Comparison of ENCODE assay signal across 10 cellular contexts in the genomic region with DNA sequence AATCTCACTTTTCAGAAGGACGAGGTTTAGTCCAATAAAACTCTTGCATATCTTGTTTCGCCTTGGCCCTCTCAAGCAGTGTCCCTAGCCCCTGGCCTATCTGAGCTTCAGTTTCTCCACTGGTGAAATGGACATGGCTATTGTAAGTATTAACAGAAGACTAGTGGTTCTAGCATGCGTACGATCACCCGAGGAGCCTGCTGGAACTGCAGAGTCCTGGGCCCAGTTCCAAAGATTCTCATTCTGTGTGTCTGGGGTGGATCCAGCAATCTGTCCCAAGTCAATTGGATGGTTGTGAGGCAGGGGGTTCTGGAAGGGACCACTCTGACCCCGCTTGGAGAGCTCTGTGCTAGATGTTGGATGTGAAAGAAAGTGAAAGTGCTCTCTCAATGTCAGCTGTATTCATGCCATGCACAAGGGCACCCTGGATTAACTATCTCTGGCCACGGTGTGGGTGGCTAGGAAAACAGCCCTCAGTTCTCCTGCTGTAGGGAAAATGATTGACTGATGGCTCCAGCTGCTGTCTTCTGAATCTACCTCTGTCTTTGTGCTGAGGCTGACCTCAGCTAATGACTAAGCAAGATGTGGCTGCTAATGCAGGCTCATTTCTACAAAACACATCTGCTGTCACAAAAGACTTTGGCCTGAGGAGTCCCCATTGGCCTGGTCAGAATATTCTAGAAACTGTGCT. TPM values are rescaled to one million over a fixed set of nuclear protein-coding genes. Genes with fewer than 3 reads are reported as not detected.
DNase-seq lines count a peak whose midpoint lies in the region; ATAC-seq and TF ChIP-seq lines count a peak whose summit lies in the region.
"Had no signal": no experiment of that assay in that cellular context is flagged by ENCODE, and none has a peak within 500 bp of the region (broad histone marks: within the 10 kb centered on the region; RNA-seq: fewer than 3 reads in every experiment).

No MANE protein-coding gene starts in this region.

- H3K4ac ChIP-seq in IMR-90 (ENCODE audit: low read depth, low read length) = no peak overlapping the region

- no peaks in the 10 kb centered on the region for H3K9me3 ChIP-seq in IMR-90 (ENCODE audit: control insufficient read depth, insufficient read depth, low read length)
- H3K9me3 ChIP-seq in stomach smooth muscle (ENCODE audit: control insufficient read depth in 2 of 2, low read length in 2 of 2) = no peaks in the 10 kb centered on the region
- H3K9me3 ChIP-seq: prostate gland had no signal

- no peak for TF ChIP-seq CTCF in IMR-90 (conservative IDR thresholded peaks at IDR 0.05; ENCODE audit: low read depth, low read length)
- no peak for TF ChIP-seq CTCF in Calu3 (IDR thresholded peaks at IDR 0.05; ENCODE audit: unreplicated experiment)

- CTCF ChIA-PET in IMR-90 (lab: Yijun Ruan, JAX) (no interaction called here), Calu3 (lab: Charles Lee) (interaction anchor here (0.8 kb wide), 1 partner anchor 34 kb away, joined by 5 read pairs; no protein-coding TSS in a partner anchor)

- no peak overlapping the region for H4K8ac ChIP-seq in IMR-90 (ENCODE audit: low read depth in 2 of 2, low read length in 2 of 2)

- BruUV-seq in IMR-90 (replicated peaks; lab: Mats Ljungman, UMichigan) = no TSS peak
- no TSS peak for BruUV-seq in Calu3 (replicated peaks; lab: Mats Ljungman, UMichigan)

- no peaks in the 10 kb centered on the region for H3K9me3 Mint-ChIP-seq in Calu3 (ENCODE audit: low read depth, unreplicated experiment)

- POLR2A ChIA-PET in IMR-90 (lab: Charles Lee; ENCODE audit: unreplicated experiment) = no interaction called here

- no peaks in the 10 kb centered on the region for H3K36me3 ChIP-seq in IMR-90 (ENCODE audit: control insufficient read depth, insufficient read depth, low read length)
- no peaks in the 10 kb centered on the region for H3K36me3 ChIP-seq in stomach smooth muscle (ENCODE audit: control insufficient read depth in 2 of 2, insufficient read depth in 2 of 2, low read length in 2 of 2)
- H3K36me3 ChIP-seq: prostate gland had no signal

- H3K14ac ChIP-seq in IMR-90 (replicated peaks; ENCODE audit: low read depth, low read length) = no peak overlapping the region

- no peak for TF ChIP-seq RAD21 in IMR-90 (IDR thresholded peaks at IDR 0.05; ENCODE audit: low read length)

- H3K4me2 ChIP-seq in IMR-90 (ENCODE audit: low read depth, low read length) = peak overlapping the region; percentile 59; the same call in 1 of the 2 replicates

- intact Hi-C loops in IMR-90 (cut with micrococcal nuclease) = no loop called here
- intact Hi-C loops in Calu3 (cut with micrococcal nuclease; ENCODE audit: unreplicated experiment) = no loop called here

- ATAC-seq in IMR-90 (ENCODE audit: low read depth) (no peak), HG03565 (IDR thresholded peaks at IDR 0.05; ENCODE audit: unreplicated experiment) (no peak)

- DNase-seq in IMR-90 = no peak
- peak; percentile 35 for DNase-seq in astrocyte of the hippocampus (ENCODE audit: low read depth, low spot score)
- DNase-seq in kidney glomerular epithelial cell (lab: John Stamatoyannopoulos, UW) = peak; percentile 8
- DNase-seq in Calu3 = no peak
- DNase-seq in NCI-H748 (lab: John Stamatoyannopoulos, UW; ENCODE audit: unreplicated experiment) = no peak
- DNase-seq: NCI-H1694 treated with DMSO at 0.1 percent for 48 hours had no signal

- H2AFZ ChIP-seq in IMR-90 (replicated peaks; ENCODE audit: low read length, poor library complexity) = no peak overlapping the region

- no peak overlapping the region for H2BK15ac ChIP-seq in IMR-90 (ENCODE audit: low read depth, low read length)

- dilution Hi-C loops in IMR-90 (cut with HindIII; ENCODE audit: low sequenced_read_pairs, unreplicated experiment) = no loop called here

- 75% methylated on average over 4 of the region's 7 CpGs; no CpG with 5 or more reads in 1 of the 2 experiments for WGBS in IMR-90 (ENCODE audit: extremely low coverage in 2 of 2, insufficient read length in 1 of 2), 2 experiments

- H3K4me3 ChIP-seq in IMR-90 (ENCODE audit: insufficient read depth, low read depth, low read length) (no peak overlapping the region), stomach smooth muscle (ENCODE audit: low read length in 2 of 2) (peak overlapping the region; percentile 63 to 67)
- H3K4me3 ChIP-seq: prostate gland had no signal

- H2BK5ac ChIP-seq in IMR-90 (ENCODE audit: low read depth, low read length, poor library complexity, severe bottlenecking) = no peak overlapping the region

- H3K4me1 ChIP-seq in IMR-90 (ENCODE audit: control insufficient read depth, insufficient read depth, low read length) = no peaks in the 10 kb centered on the region
- peaks cover 5% of the 10 kb centered on the region for H3K4me1 ChIP-seq in stomach smooth muscle (ENCODE audit: control insufficient read depth, insufficient read depth, low read length)
- H3K4me1 ChIP-seq: prostate gland had no signal

- no peaks in the 10 kb centered on the region for H4K20me1 ChIP-seq in IMR-90 (ENCODE audit: insufficient read depth, low read length)

- in situ Hi-C loops in IMR-90 (cut with MboI; ENCODE audit: low sequenced_read_pairs) = loop anchor here (25.0 kb wide), 1 partner anchor 708 kb away; no protein-coding TSS in a partner anchor

- no peak overlapping the region for H3K27ac Mint-ChIP-seq in Calu3 (ENCODE audit: unreplicated experiment)

- H3K9ac ChIP-seq in IMR-90 (ENCODE audit: low read depth, low read length) (no peak overlapping the region), stomach smooth muscle (ENCODE audit: low read length in 2 of 2) (peak overlapping the region in 1 of 2 donors; percentile 41)

- H3K27ac ChIP-seq in IMR-90 (ENCODE audit: insufficient read depth, low read length) = no peak overlapping the region
- H3K27ac ChIP-seq in stomach smooth muscle (ENCODE audit: low read length) = no peak overlapping the region
- H3K27ac ChIP-seq: prostate gland had no signal

- H2BK120ac ChIP-seq in IMR-90 (ENCODE audit: low read depth, low read length) = no peak overlapping the region

- no peak overlapping the region for H3K18ac ChIP-seq in IMR-90 (ENCODE audit: low read depth, low read length)

- no peak for TF ChIP-seq POLR2A in IMR-90 (IDR thresholded peaks at IDR 0.05; ENCODE audit: low read depth, low read length)

- peaks cover 9% of the 10 kb centered on the region for H3K4me1 Mint-ChIP-seq in Calu3 (ENCODE audit: low read depth, unreplicated experiment)

- H3K27me3 ChIP-seq in IMR-90 (ENCODE audit: control insufficient read depth, insufficient read depth, low read length) = peaks cover 28% of the 10 kb centered on the region
- H3K27me3 ChIP-seq in stomach smooth muscle (ENCODE audit: control insufficient read depth in 1 of 2, insufficient read depth in 2 of 2, low read length in 2 of 2) = no peaks in the 10 kb centered on the region

- no peak overlapping the region for H4K91ac ChIP-seq in IMR-90 (ENCODE audit: insufficient read depth, low read depth, low read length)

- H3K79me1 ChIP-seq in IMR-90 (ENCODE audit: low read depth in 1 of 2, low read length in 2 of 2) = no peaks in the 10 kb centered on the region

- no peak overlapping the region for H2BK20ac ChIP-seq in IMR-90 (ENCODE audit: low read depth, low read length)

- H4K5ac ChIP-seq in IMR-90 (ENCODE audit: low read depth, low read length) = no peak overlapping the region

- no peak overlapping the region for H2AK5ac ChIP-seq in IMR-90 (ENCODE audit: low read depth, low read length)

- H3K27me3 Mint-ChIP-seq in Calu3 (ENCODE audit: unreplicated experiment) = peaks cover 9% of the 10 kb centered on the region

- no peaks in the 10 kb centered on the region for H3K9me1 ChIP-seq in IMR-90 (ENCODE audit: insufficient read depth, low read length)

- no peak overlapping the region for H3K4me3 Mint-ChIP-seq in Calu3 (ENCODE audit: low read depth, unreplicated experiment)

- H3K36me3 Mint-ChIP-seq in Calu3 (ENCODE audit: insufficient read depth, unreplicated experiment) = no peaks in the 10 kb centered on the region

- H2AK9ac ChIP-seq in IMR-90 (replicated peaks; ENCODE audit: low read depth, low read length, poor library complexity) = no peak overlapping the region

- H3K56ac ChIP-seq in IMR-90 (ENCODE audit: extremely low read depth, insufficient read depth, low read length) = no peak overlapping the region

- no peak overlapping the region for H3K23ac ChIP-seq in IMR-90 (ENCODE audit: low read depth, low read length)

TF ChIP-seq in IMR-90, 13 proteins besides CTCF, POLR2A, EP300 and RAD21:
- TF ChIP-seq, protein P1, sequence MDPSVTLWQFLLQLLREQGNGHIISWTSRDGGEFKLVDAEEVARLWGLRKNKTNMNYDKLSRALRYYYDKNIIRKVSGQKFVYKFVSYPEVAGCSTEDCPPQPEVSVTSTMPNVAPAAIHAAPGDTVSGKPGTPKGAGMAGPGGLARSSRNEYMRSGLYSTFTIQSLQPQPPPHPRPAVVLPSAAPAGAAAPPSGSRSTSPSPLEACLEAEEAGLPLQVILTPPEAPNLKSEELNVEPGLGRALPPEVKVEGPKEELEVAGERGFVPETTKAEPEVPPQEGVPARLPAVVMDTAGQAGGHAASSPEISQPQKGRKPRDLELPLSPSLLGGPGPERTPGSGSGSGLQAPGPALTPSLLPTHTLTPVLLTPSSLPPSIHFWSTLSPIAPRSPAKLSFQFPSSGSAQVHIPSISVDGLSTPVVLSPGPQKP (IDR thresholded peaks at IDR 0.05; ENCODE audit: borderline replicate concordance, low read depth, low read length) = no peak

RNA-seq across cellular contexts. Expression of a gene that starts 1.9 kb away (rescaled TPM):
- total RNA-seq in IMR-90 (2012; rRNA removed) = not detected in 2 replicates
- not detected in 2 replicates for polyA plus RNA-seq in IMR-90 (2012; rRNA removed)
- polyA plus RNA-seq in IMR-90 (2012; cell fraction: cytosol; rRNA removed) = not detected in 2 replicates
- not detected in 2 replicates for polyA plus RNA-seq in IMR-90 (2012; cell fraction: nucleus; rRNA removed; ENCODE audit: low replicate concordance)
- total RNA-seq in Calu3 (2022) = 0.81 and 0.99 TPM in 2 replicates
- polyA plus RNA-seq: keratinocyte had no signal

RNA-seq across cellular contexts. Expression of a gene that starts 16.5 kb away (rescaled TPM):
- total RNA-seq in IMR-90 (2012; rRNA removed) (under 0.01 TPM in 2 replicates), Calu3 (2022) (1.8 and 2.4 TPM in 2 replicates)
- polyA plus RNA-seq in IMR-90 (2012; rRNA removed) = 0.06 and 0.12 TPM in 2 replicates
- polyA plus RNA-seq in IMR-90 (2012; cell fraction: cytosol; rRNA removed) = 0.07 and 0.12 TPM in 2 replicates
- 0.02 TPM in 2 replicates for polyA plus RNA-seq in IMR-90 (2012; cell fraction: nucleus; rRNA removed; ENCODE audit: low replicate concordance)

RNA-seq across cellular contexts. Expression of a gene that starts 36.4 kb away (rescaled TPM):
- total RNA-seq in IMR-90 (2012; rRNA removed) (not detected in 2 replicates), Calu3 (2022) (not detected in 2 replicates)
- not detected in 2 replicates for polyA plus RNA-seq in IMR-90 (2012; rRNA removed)
- polyA plus RNA-seq in IMR-90 (2012; cell fraction: cytosol; rRNA removed) = not detected in 2 replicates
- polyA plus RNA-seq in IMR-90 (2012; cell fraction: nucleus; rRNA removed; ENCODE audit: low replicate concordance) = not detected in 2 replicates
- total RNA-seq: prostate gland had no signal
- polyA plus RNA-seq: keratinocyte had no signal

Comparison
In these comparisons a context has a peak if more than half of its experiments do, and no peak if none do; other contexts are left out.
1. DNase-seq: peak in astrocyte of the hippocampus (single experiment) and kidney glomerular epithelial cell (single experiment); none in IMR-90 (single experiment), Calu3 (single experiment) and NCI-H748 (single experiment).